ENCODE assay signal across 1 cellular context in the genomic region with DNA sequence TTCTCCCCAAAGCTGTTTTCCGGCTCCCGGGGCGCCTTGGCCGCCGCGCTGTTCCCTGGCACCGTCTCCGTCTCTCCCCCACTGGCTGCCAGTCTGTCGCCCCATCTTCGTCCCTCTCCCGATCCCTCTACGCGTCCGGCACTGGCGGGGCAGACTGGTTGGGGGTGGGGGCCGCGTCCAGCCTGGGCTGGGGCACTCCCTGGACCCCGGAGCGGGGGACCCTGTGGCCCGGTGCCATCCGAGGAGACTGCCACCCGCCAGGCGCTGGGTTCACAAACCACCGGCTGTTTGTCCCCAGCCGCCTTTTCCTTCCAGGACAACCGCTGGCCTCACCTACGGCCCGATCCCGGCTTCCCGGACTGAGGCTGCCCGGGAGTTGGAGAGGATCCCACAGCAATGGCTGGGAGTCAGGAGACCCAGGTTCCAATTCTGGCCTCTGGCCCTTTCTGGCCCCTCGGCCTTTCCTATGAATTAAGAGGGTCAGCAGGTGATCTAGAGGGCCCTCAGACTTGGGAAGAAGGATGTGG.
TF ChIP-seq lines count a peak whose summit lies in the region.

No MANE protein-coding gene starts in this region.

TF ChIP-seq in HEK293, 187 proteins besides CTCF, POLR2A, EP300 and RAD21 (continued from another document):
- TF ChIP-seq, protein P1, sequence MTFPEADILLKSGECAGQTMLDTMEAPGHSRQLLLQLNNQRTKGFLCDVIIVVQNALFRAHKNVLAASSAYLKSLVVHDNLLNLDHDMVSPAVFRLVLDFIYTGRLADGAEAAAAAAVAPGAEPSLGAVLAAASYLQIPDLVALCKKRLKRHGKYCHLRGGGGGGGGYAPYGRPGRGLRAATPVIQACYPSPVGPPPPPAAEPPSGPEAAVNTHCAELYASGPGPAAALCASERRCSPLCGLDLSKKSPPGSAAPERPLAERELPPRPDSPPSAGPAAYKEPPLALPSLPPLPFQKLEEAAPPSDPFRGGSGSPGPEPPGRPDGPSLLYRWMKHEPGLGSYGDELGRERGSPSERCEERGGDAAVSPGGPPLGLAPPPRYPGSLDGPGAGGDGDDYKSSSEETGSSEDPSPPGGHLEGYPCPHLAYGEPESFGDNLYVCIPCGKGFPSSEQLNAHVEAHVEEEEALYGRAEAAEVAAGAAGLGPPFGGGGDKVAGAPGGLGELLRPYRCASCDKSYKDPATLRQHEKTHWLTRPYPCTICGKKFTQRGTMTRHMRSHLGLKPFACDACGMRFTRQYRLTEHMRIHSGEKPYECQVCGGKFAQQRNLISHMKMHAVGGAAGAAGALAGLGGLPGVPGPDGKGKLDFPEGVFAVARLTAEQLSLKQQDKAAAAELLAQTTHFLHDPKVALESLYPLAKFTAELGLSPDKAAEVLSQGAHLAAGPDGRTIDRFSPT (tag by site-specific recombination; IDR thresholded peaks at IDR 0.05), result peak; percentile 60
- TF ChIP-seq ZXDB (tag by site-specific recombination; IDR thresholded peaks at IDR 0.05) (peak; percentile 37; the same call in 1 of the 2 replicates), ZFP41 (tag by site-specific recombination; IDR thresholded peaks at IDR 0.05; ENCODE audit: borderline replicate concordance) (no peak)
